In the genomic region with DNA sequence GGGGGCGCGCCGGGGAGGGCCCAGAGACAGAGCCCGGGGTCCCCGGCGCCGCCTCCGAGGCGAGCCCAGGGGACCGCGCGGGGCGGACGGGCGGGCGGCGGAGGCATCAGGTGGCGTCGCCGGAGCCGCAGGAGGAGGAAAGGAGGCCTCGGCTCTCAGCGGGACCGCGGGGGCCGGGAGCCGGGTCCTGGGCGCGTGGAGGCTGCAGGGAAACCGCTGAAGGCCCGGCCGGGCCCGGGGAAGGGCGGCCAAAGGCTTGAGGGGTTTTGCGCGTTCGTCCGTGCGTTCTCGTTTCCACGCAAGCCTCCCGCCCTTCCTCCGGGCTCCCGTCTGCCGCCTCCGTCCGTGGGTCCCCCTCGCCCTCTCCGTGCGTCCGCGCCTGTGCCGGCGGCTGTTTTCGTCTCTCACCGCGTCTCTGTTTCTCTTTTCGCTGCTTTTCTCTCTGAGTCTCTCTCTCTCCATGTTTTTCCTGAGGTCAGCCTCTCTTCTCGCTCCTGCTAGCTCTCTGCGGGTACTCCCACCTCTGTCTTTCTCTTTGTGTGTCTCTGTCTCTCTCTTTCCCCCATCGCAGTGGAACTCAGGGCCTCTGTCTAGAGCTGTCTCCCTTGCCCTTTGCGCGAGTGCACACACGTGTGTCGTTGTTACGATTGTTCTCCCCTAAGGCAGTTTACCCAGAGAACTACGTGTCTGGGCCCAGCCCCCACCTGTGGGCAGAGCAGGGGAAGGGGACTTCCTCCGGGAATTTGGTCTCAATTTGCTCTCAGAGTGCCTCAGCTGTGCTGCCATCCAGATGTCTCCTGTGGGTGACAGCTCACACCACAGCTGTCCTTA, we compare ENCODE assay signal across 9 cellular contexts. TPM values are rescaled to one million over a fixed set of nuclear protein-coding genes. Genes with fewer than 3 reads are reported as not detected.
A peak's percentile ranks its signal among the peaks of the same experiment; 100 is the strongest.
DNase-seq lines count a peak whose midpoint lies in the region; TF ChIP-seq lines count a peak whose summit lies in the region.
"Had no signal": no experiment of that assay in that cellular context is flagged by ENCODE, and none has a peak within 500 bp of the region (broad histone marks: within the 10 kb centered on the region; RNA-seq: fewer than 3 reads in every experiment).

No MANE protein-coding gene starts in this region.

- H3F3A ChIP-seq in MM.1S (ENCODE audit: insufficient read depth, low read length), result peaks cover 85% of the 10 kb centered on the region
- no peaks in the 10 kb centered on the region for H3F3A ChIP-seq in neural cell (ENCODE audit: insufficient read depth, low read length, poor library complexity, severe bottlenecking)

- TF ChIP-seq CTCF in MM.1S (IDR thresholded peaks at IDR 0.05; ENCODE audit: low read length) (no peak), chondrocyte (IDR thresholded peaks at IDR 0.05) (no peak), neural cell (IDR thresholded peaks at IDR 0.05; ENCODE audit: poor library complexity, severe bottlenecking) (no peak)

- no peaks in the 10 kb centered on the region for H3K9me3 ChIP-seq in BLaER1 treated with 17β-estradiol and CSF1 and Interleukin-3, amounts not matched to agents 10 nM and 100 nM (replicated peaks in 1 of 11)
- H3K9me3 ChIP-seq in MM.1S (replicated peaks; ENCODE audit: insufficient read depth, low read length) (no peaks in the 10 kb centered on the region), neural cell (ENCODE audit: low read length) (no peaks in the 10 kb centered on the region)
- H3K9me3 ChIP-seq: pancreas had no signal

- peak overlapping the region; percentile 72 for H3K4me3 Mint-ChIP-seq in chondrocyte (ENCODE audit: unreplicated experiment)

- H3K27me3 ChIP-seq in BLaER1 treated with 17β-estradiol and CSF1 and Interleukin-3, amounts not matched to agents 10 nM and 100 nM, result peaks cover 0 to 58% (median 4%) of the 10 kb centered on the region in 11 experiments; a peak in 9 of 22 replicates
- H3K27me3 ChIP-seq in MM.1S (replicated peaks; ENCODE audit: insufficient read depth, low read length) (no peaks in the 10 kb centered on the region), neural cell (ENCODE audit: insufficient read depth, low read depth, low read length) (peaks cover 81% of the 10 kb centered on the region)

- H3K27ac Mint-ChIP-seq in chondrocyte (ENCODE audit: unreplicated experiment), result no peak overlapping the region

- no peak for TF ChIP-seq EP300 in neural cell (conservative IDR thresholded peaks at IDR 0.05; ENCODE audit: poor library complexity, severe bottlenecking)

- peak; percentile 63 for DNase-seq in MM.1S
- no peak for DNase-seq in chondrocyte (ENCODE audit: low spot score)
- no peak for DNase-seq in NCI-H146 (lab: John Stamatoyannopoulos, UW)
- no peak for DNase-seq in COLO668 (lab: John Stamatoyannopoulos, UW; ENCODE audit: unreplicated experiment)
- no peak for DNase-seq in NCI-H82 treated with DMSO at 0.1 percent for 48 hours (lab: John Stamatoyannopoulos, UW; ENCODE audit: unreplicated experiment)
- DNase-seq in posterior vena cava (ENCODE audit: low spot score), result no peak

- peaks cover 0 to 68% (median 45%) of the 10 kb centered on the region in 11 experiments; a peak in 19 of 22 replicates for H4K20me1 ChIP-seq in BLaER1 treated with 17β-estradiol and CSF1 and Interleukin-3, amounts not matched to agents 10 nM and 100 nM
- H4K20me1 ChIP-seq in MM.1S (ENCODE audit: insufficient read depth, low read length) (peaks cover 62% of the 10 kb centered on the region), neural cell (ENCODE audit: insufficient read depth) (no peaks in the 10 kb centered on the region)

- peaks cover 7% of the 10 kb centered on the region for H3K36me3 Mint-ChIP-seq in chondrocyte (ENCODE audit: low read depth)

- peak overlapping the region; percentile 61 to 90 (median 79); a peak in 21 of 22 replicates for H3K9ac ChIP-seq in BLaER1 treated with 17β-estradiol and CSF1 and Interleukin-3, amounts not matched to agents 10 nM and 100 nM
- peak overlapping the region; percentile 100 for H3K9ac ChIP-seq in MM.1S (ENCODE audit: low read length)
- no peak overlapping the region for H3K9ac ChIP-seq in neural cell (ENCODE audit: low read length)

- peak; percentile 6 for TF ChIP-seq RAD21 in neural cell (conservative IDR thresholded peaks at IDR 0.05)

- peaks cover 30 to 82% (median 68%) of the 10 kb centered on the region in 10 experiments for H3K4me1 ChIP-seq in BLaER1 treated with 17β-estradiol and CSF1 and Interleukin-3, amounts not matched to agents 10 nM and 100 nM
- H3K4me1 ChIP-seq in MM.1S (ENCODE audit: low read length), result peaks cover 38% of the 10 kb centered on the region

- intact Hi-C loops in posterior vena cava (cut with DNase I), result no loop called here

- H3K79me2 ChIP-seq in MM.1S (ENCODE audit: low read length) (peaks cover 81% of the 10 kb centered on the region), neural cell (replicated peaks; ENCODE audit: insufficient read depth, low read length) (no peaks in the 10 kb centered on the region)

- peak overlapping the region; percentile 59 to 98 (median 81) for H3K4me3 ChIP-seq in BLaER1 treated with 17β-estradiol and CSF1 and Interleukin-3, amounts not matched to agents 10 nM and 100 nM
- H3K4me3 ChIP-seq in MM.1S (ENCODE audit: low read length) (peak overlapping the region; percentile 98), neural cell (ENCODE audit: low read length) (peak overlapping the region; percentile 68)

- H3K27me3 Mint-ChIP-seq in chondrocyte (ENCODE audit: low read depth), result peaks cover 71% of the 10 kb centered on the region

- H2AFZ ChIP-seq in MM.1S (ENCODE audit: low read length), result no peak overlapping the region
- no peak overlapping the region for H2AFZ ChIP-seq in neural cell (ENCODE audit: low read depth, low read length)

- peak overlapping the region in 9 of 11 experiments; percentile 64 to 87 (median 78); a peak in 17 of 22 replicates for H3K27ac ChIP-seq in BLaER1 treated with 17β-estradiol and CSF1 and Interleukin-3, amounts not matched to agents 10 nM and 100 nM
- H3K27ac ChIP-seq in MM.1S (ENCODE audit: low read length), result peak overlapping the region; percentile 78
- no peak overlapping the region for H3K27ac ChIP-seq in neural cell (ENCODE audit: low read length)
- H3K27ac ChIP-seq: pancreas had no signal

- H3K9me3 Mint-ChIP-seq in chondrocyte (ENCODE audit: low read depth), result no peaks in the 10 kb centered on the region

- H3K4me1 Mint-ChIP-seq in chondrocyte (ENCODE audit: low read depth), result peaks cover 23% of the 10 kb centered on the region

- peaks cover 16 to 44% (median 39%) of the 10 kb centered on the region in 11 experiments for H3K36me3 ChIP-seq in BLaER1 treated with 17β-estradiol and CSF1 and Interleukin-3, amounts not matched to agents 10 nM and 100 nM
- H3K36me3 ChIP-seq in MM.1S (replicated peaks; ENCODE audit: insufficient read depth, low read length) (peaks cover 36% of the 10 kb centered on the region), neural cell (ENCODE audit: insufficient read depth, low read length) (no peaks in the 10 kb centered on the region)
- H3K36me3 ChIP-seq: pancreas had no signal

- H3K4me2 ChIP-seq in BLaER1 treated with 17β-estradiol and CSF1 and Interleukin-3, amounts not matched to agents 10 nM and 100 nM, result peak overlapping the region; percentile 85 to 100 (median 96)
- H3K4me2 ChIP-seq in MM.1S (ENCODE audit: low read depth, low read length) (peak overlapping the region; percentile 89), neural cell (ENCODE audit: low read length) (peak overlapping the region; percentile 6)

- H3K9me2 ChIP-seq in MM.1S (replicated peaks; ENCODE audit: insufficient read depth, low read length) (no peaks in the 10 kb centered on the region), neural cell (ENCODE audit: insufficient read depth, low read length) (no peaks in the 10 kb centered on the region)

TF ChIP-seq in neural cell, 6 proteins besides CTCF, POLR2A, EP300 and RAD21:
- TF ChIP-seq POLR2AphosphoS5 (IDR thresholded peaks at IDR 0.05) (no peak), SMC3 (conservative IDR thresholded peaks at IDR 0.05; ENCODE audit: poor library complexity) (peak; percentile 4), TAF1 (IDR thresholded peaks at IDR 0.05; ENCODE audit: low read depth) (no peak)

RNA-seq across cellular contexts. Expression of a gene that starts 2.1 kb away (rescaled TPM):
- 0.05 TPM in 1 of 3 replicates, not detected in the others for total RNA-seq in chondrocyte
- polyA plus RNA-seq in neural cell, result 0.05 TPM in 1 of 2 replicates, not detected in the other
- 0.23 and 0.24 TPM in 2 replicates for polyA minus RNA-seq in neural cell
- total RNA-seq in posterior vena cava, result 1 to 10 TPM; 1.7 to 2.7 TPM

Comparison
In these comparisons a context has a peak if more than half of its experiments do, and no peak if none do; other contexts are left out.
1. H3K4me2 ChIP-seq: peak in every context shown above with its lines; median percentile 96 in BLaER1 treated with 17β-estradiol and CSF1 and Interleukin-3, amounts not matched to agents 10 nM and 100 nM; 89 in MM.1S; 6 in neural cell.